8 cellular contexts compared by ENCODE assay signal in the genomic region with DNA sequence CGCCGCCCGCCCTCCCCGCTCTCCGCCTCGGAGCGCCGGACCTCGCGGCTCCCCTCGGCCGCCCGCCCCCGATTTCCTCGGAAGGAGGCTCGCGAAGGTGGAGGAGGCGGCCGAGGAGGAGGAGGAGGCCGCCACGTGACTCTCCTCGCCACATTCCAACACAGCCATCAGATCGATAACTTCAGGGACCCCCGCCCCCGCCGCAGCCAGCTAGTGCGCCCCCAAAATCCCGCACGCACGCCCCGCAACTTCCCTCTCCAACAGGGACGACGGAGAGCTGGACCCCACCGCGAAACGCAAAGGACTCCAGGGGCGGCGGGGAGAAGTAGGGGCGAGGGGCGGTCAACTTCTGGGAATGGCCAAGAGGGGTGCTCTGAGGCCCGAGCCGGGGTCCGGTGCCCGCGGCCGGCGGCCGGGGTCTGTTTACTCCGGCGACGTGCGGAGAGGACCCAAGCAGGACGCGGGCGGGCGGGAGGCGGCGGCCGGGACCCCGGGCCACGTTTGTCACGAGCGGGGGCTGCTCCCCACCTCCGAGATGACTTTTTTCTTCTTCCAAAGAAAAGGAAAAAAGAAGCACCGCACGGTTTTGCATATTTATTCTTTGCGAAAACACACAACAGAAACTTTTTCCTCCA. TPM values are rescaled to one million over a fixed set of nuclear protein-coding genes. Genes with fewer than 3 reads are reported as not detected.
A peak's percentile ranks its signal among the peaks of the same experiment; 100 is the strongest.
DNase-seq lines count a peak whose midpoint lies in the region; ATAC-seq and TF ChIP-seq lines count a peak whose summit lies in the region.

No MANE protein-coding gene starts in this region.

- no peaks in the 10 kb centered on the region for H3K36me3 ChIP-seq in brain microvascular endothelial cell (replicated peaks)

- in situ Hi-C loops in brain microvascular endothelial cell (cut with HindIII; ENCODE audit: low pct_ligation_motif_present, low sequenced_read_pairs) = no loop called here

- TF ChIP-seq CTCF in HFFc6 (IDR thresholded peaks at IDR 0.05) (no peak), brain microvascular endothelial cell (IDR thresholded peaks at IDR 0.05; ENCODE audit: low read depth, low read length, missing control alignments) (no peak)

- no peaks in the 10 kb centered on the region for H3K9me3 Mint-ChIP-seq in HFFc6

- H3K4me3 ChIP-seq in brain microvascular endothelial cell (ENCODE audit: low read depth, low read length) = peak overlapping the region; percentile 91

- peak overlapping the region; percentile 95 for H3K4me3 Mint-ChIP-seq in HFFc6

- H3K27me3 ChIP-seq in brain microvascular endothelial cell (replicated peaks) = peaks cover 2% of the 10 kb centered on the region

- DNase-seq in 8988T (peak; percentile 28), HFFc6 (no peak), brain microvascular endothelial cell (no peak), left kidney (ENCODE audit: low read depth, low spot score) (peak; percentile 78), substantia nigra (lab: John Stamatoyannopoulos, UW) (peak in 34 of 49 donors; percentile 7 to 76 (median 33)), LoVo (ENCODE audit: low spot score) (no peak)
- DNase-seq in activated naive CD4-positive, alpha-beta T cell treated with anti-CD3 and anti-CD28 coated beads, Interleukin-2, amount 50 U/mL, for 16 hours = no peak

- H3K27ac ChIP-seq in brain microvascular endothelial cell (peak overlapping the region; percentile 46), substantia nigra (ENCODE audit: low read depth, low read length, poor library complexity, severe bottlenecking) (peak overlapping the region; percentile 73)

- peaks cover 18% of the 10 kb centered on the region for H3K4me1 Mint-ChIP-seq in HFFc6 (ENCODE audit: low read depth)

- H3K27me3 Mint-ChIP-seq in HFFc6 (ENCODE audit: insufficient read depth) = peaks cover 11% of the 10 kb centered on the region

- H3K27ac Mint-ChIP-seq in HFFc6 = peak overlapping the region; percentile 72

- H3K36me3 Mint-ChIP-seq in HFFc6 (ENCODE audit: low read depth) = no peaks in the 10 kb centered on the region

- no peak for ATAC-seq in HG03025 (IDR thresholded peaks at IDR 0.05; ENCODE audit: low FRiP score, unreplicated experiment)

RNA-seq across cellular contexts. Expression of a gene that starts 1.9 kb away (rescaled TPM):
- total RNA-seq in HFFc6 (2021; fragmentation: NEBNext Ultra II Directional; extraction: Animal tissue kit (Norgen Biotek cat#: 25700)) = 1 to 10 TPM in 2 of 6 experiments, under 1 TPM in 4; 0.27 to 5.3 (median 0.84) TPM

Comparison
In these comparisons a context has a peak if more than half of its experiments do, and no peak if none do; other contexts are left out.
1. DNase-seq: peak in 8988T (single experiment), left kidney (single experiment) and substantia nigra (34 of 49); none in HFFc6 (single experiment), brain microvascular endothelial cell (single experiment), LoVo (single experiment) and activated naive CD4-positive, alpha-beta T cell treated with anti-CD3 and anti-CD28 coated beads, Interleukin-2, amount 50 U/mL, for 16 hours (single experiment).